Comparison of ENCODE assay signal across 1 cellular context in the genomic region with DNA sequence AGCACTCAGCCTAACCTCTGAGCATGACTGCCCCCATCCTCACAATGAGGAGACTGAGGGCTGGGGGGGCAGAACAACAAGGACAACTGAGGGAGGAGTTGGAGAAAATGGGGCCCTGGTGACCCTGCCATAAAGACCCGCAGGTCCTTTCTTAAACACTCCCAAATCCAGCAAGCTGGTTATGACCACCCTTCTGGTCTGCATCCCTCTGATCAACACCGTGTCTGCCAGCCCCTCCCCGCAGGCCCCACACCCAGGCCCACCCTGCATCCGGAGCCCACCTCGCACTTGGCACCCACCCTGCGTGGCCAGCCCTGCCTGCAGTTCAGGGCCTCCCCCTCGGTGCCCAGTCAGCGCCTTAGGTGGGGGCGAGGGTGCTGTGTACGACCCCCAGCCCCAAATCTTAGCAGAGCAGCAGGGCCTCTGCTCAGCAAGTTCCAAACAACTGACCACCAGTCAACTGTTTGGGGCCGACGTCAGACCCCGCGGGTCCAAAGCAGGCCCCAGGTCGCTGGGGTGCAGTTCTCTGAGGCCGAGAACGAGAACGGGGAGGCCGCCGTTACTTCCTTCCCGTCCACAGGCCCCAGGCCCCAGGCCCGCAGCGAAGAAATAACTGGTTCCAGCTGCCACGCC.
TF ChIP-seq lines count a peak whose summit lies in the region.

No MANE protein-coding gene starts in this region.

TF ChIP-seq in SK-N-SH treated with all-trans-retinoic acid at 6 μM for 48 hours, 23 proteins besides CTCF, POLR2A, EP300 and RAD21:
- no peak for TF ChIP-seq POU6F1 (CRISPR knock-in tag; IDR thresholded peaks at IDR 0.05; ENCODE audit: borderline replicate concordance, low read depth)
- TF ChIP-seq CSDC2 (CRISPR knock-in tag; IDR thresholded peaks at IDR 0.05) = no peak
- no peak for TF ChIP-seq ZNF565 (CRISPR knock-in tag; conservative IDR thresholded peaks at IDR 0.05; ENCODE audit: low read depth)
- TF ChIP-seq SNAI2 (CRISPR knock-in tag; IDR thresholded peaks at IDR 0.05) = no peak
- TF ChIP-seq TOX (CRISPR knock-in tag; IDR thresholded peaks at IDR 0.05; ENCODE audit: borderline replicate concordance) = no peak
- TF ChIP-seq OSR1 (CRISPR knock-in tag; IDR thresholded peaks at IDR 0.05) = no peak
- TF ChIP-seq ZFP30 (CRISPR knock-in tag; IDR thresholded peaks at IDR 0.05) = no peak
- TF ChIP-seq TCF4 (CRISPR knock-in tag; IDR thresholded peaks at IDR 0.05; ENCODE audit: borderline replicate concordance) = no peak
- TF ChIP-seq, protein P1, sequence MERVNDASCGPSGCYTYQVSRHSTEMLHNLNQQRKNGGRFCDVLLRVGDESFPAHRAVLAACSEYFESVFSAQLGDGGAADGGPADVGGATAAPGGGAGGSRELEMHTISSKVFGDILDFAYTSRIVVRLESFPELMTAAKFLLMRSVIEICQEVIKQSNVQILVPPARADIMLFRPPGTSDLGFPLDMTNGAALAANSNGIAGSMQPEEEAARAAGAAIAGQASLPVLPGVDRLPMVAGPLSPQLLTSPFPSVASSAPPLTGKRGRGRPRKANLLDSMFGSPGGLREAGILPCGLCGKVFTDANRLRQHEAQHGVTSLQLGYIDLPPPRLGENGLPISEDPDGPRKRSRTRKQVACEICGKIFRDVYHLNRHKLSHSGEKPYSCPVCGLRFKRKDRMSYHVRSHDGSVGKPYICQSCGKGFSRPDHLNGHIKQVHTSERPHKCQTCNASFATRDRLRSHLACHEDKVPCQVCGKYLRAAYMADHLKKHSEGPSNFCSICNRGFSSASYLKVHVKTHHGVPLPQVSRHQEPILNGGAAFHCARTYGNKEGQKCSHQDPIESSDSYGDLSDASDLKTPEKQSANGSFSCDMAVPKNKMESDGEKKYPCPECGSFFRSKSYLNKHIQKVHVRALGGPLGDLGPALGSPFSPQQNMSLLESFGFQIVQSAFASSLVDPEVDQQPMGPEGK (CRISPR knock-in tag; IDR thresholded peaks at IDR 0.05; ENCODE audit: borderline replicate concordance) = no peak
- TF ChIP-seq, protein P2, sequence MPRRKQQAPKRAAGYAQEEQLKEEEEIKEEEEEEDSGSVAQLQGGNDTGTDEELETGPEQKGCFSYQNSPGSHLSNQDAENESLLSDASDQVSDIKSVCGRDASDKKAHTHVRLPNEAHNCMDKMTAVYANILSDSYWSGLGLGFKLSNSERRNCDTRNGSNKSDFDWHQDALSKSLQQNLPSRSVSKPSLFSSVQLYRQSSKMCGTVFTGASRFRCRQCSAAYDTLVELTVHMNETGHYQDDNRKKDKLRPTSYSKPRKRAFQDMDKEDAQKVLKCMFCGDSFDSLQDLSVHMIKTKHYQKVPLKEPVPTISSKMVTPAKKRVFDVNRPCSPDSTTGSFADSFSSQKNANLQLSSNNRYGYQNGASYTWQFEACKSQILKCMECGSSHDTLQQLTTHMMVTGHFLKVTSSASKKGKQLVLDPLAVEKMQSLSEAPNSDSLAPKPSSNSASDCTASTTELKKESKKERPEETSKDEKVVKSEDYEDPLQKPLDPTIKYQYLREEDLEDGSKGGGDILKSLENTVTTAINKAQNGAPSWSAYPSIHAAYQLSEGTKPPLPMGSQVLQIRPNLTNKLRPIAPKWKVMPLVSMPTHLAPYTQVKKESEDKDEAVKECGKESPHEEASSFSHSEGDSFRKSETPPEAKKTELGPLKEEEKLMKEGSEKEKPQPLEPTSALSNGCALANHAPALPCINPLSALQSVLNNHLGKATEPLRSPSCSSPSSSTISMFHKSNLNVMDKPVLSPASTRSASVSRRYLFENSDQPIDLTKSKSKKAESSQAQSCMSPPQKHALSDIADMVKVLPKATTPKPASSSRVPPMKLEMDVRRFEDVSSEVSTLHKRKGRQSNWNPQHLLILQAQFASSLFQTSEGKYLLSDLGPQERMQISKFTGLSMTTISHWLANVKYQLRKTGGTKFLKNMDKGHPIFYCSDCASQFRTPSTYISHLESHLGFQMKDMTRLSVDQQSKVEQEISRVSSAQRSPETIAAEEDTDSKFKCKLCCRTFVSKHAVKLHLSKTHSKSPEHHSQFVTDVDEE (CRISPR knock-in tag; IDR thresholded peaks at IDR 0.05) = no peak
- no peak for TF ChIP-seq ISL1 (CRISPR knock-in tag; IDR thresholded peaks at IDR 0.05)
- TF ChIP-seq ZC3H10 (CRISPR knock-in tag; IDR thresholded peaks at IDR 0.05) = no peak
- TF ChIP-seq ESRRG (CRISPR knock-in tag; IDR thresholded peaks at IDR 0.05) = no peak
